Comparison of ENCODE assay signal across 8 cellular contexts in genomic region chr2:163345795-163346573, GRCh38.
A peak's percentile ranks its signal among the peaks of the same experiment; 100 is the strongest.
DNase-seq lines count a peak whose midpoint lies in the region; ATAC-seq and TF ChIP-seq lines count a peak whose summit lies in the region.

No MANE protein-coding gene starts in this region.

- no peaks in the 10 kb centered on the region for H3K4me1 ChIP-seq in CD8-positive, alpha-beta T cell (ENCODE audit: insufficient read depth, low read length)
- no peaks in the 10 kb centered on the region for H3K4me1 ChIP-seq in CD8-positive, alpha-beta memory T cell (ENCODE audit: insufficient read depth, low read length)

- no peak for DNase-seq in CD8-positive, alpha-beta T cell
- peak; percentile 87 for DNase-seq in NCI-H2227 (lab: John Stamatoyannopoulos, UW; ENCODE audit: unreplicated experiment)
- DNase-seq in astrocyte of the cerebellum (ENCODE audit: low read depth) = peak; percentile 52
- no peak for DNase-seq in left lobe of liver (ENCODE audit: low spot score)
- no peak for DNase-seq in GOT3 (lab: John Stamatoyannopoulos, UW)
- no peak for DNase-seq in CD8-positive, alpha-beta memory T cell

- H3K36me3 Mint-ChIP-seq in CD8-positive, alpha-beta T cell = no peaks in the 10 kb centered on the region
- no peaks in the 10 kb centered on the region for H3K36me3 Mint-ChIP-seq in CD8-positive, alpha-beta memory T cell

- peaks cover 3% of the 10 kb centered on the region for H3K9me3 Mint-ChIP-seq in CD8-positive, alpha-beta T cell
- H3K9me3 Mint-ChIP-seq in CD8-positive, alpha-beta memory T cell = peaks cover 0 to 11% (median 5%) of the 10 kb centered on the region in 5 donors

- H3K27me3 ChIP-seq in CD8-positive, alpha-beta T cell (ENCODE audit: insufficient read depth, low read length) = no peaks in the 10 kb centered on the region
- H3K27me3 ChIP-seq in CD8-positive, alpha-beta memory T cell (ENCODE audit: insufficient read depth, low read length, poor library complexity, severe bottlenecking) = no peaks in the 10 kb centered on the region

- H3K27ac Mint-ChIP-seq in CD8-positive, alpha-beta T cell = no peak overlapping the region
- no peak overlapping the region for H3K27ac Mint-ChIP-seq in CD8-positive, alpha-beta memory T cell

- CTCF ChIA-PET in CD8-positive, alpha-beta T cell (lab: Charles Lee) = no interaction called here
- CTCF ChIA-PET in CD8-positive, alpha-beta memory T cell (lab: Charles Lee) = no interaction called here

- peak; percentile 27 for TF ChIP-seq CTCF in CD8-positive, alpha-beta T cell (IDR thresholded peaks at IDR 0.05)
- TF ChIP-seq CTCF in astrocyte of the cerebellum (IDR thresholded peaks at IDR 0.05; ENCODE audit: low read depth, low read length, missing control alignments) = peak; percentile 68

- H3K9me3 ChIP-seq in CD8-positive, alpha-beta T cell (ENCODE audit: low read length) = no peaks in the 10 kb centered on the region
- no peaks in the 10 kb centered on the region for H3K9me3 ChIP-seq in CD8-positive, alpha-beta memory T cell (ENCODE audit: low read length)

- H3K4me3 ChIP-seq in CD8-positive, alpha-beta T cell (ENCODE audit: low read depth, low read length) = no peak overlapping the region
- H3K4me3 ChIP-seq in astrocyte of the cerebellum (ENCODE audit: low read depth, low read length) = no peak overlapping the region
- H3K4me3 ChIP-seq in CD8-positive, alpha-beta memory T cell (ENCODE audit: low read length) = no peak overlapping the region

- no peaks in the 10 kb centered on the region for H3K27me3 Mint-ChIP-seq in CD8-positive, alpha-beta T cell (ENCODE audit: low read depth)
- H3K27me3 Mint-ChIP-seq in CD8-positive, alpha-beta memory T cell = peaks cover 0 to 2% of the 10 kb centered on the region in 2 donors

- H3K4me3 Mint-ChIP-seq in CD8-positive, alpha-beta T cell = no peak overlapping the region
- H3K4me3 Mint-ChIP-seq in CD8-positive, alpha-beta memory T cell = no peak overlapping the region

- intact Hi-C loops in CD8-positive, alpha-beta T cell (cut with DNase I, micrococcal nuclease) = no loop called here

- ATAC-seq in CD8-positive, alpha-beta T cell = no peak
- ATAC-seq in GM19324 (IDR thresholded peaks at IDR 0.05; ENCODE audit: low FRiP score, unreplicated experiment) (peak; percentile 47), HG03280 (IDR thresholded peaks at IDR 0.05; ENCODE audit: unreplicated experiment) (peak; percentile 79), left lobe of liver (peak; percentile 83)

- no peaks in the 10 kb centered on the region for H3K36me3 ChIP-seq in CD8-positive, alpha-beta T cell (ENCODE audit: insufficient read depth, low read length)
- no peaks in the 10 kb centered on the region for H3K36me3 ChIP-seq in CD8-positive, alpha-beta memory T cell (ENCODE audit: insufficient read depth, low read length)

- no peak overlapping the region for H3K27ac ChIP-seq in CD8-positive, alpha-beta T cell (ENCODE audit: low read depth, low read length)
- H3K27ac ChIP-seq in CD8-positive, alpha-beta memory T cell (ENCODE audit: low read depth, low read length) = no peak overlapping the region

- in situ Hi-C loops in astrocyte of the cerebellum (cut with HindIII; ENCODE audit: low sequenced_read_pairs) = no loop called here

- POLR2A ChIA-PET in CD8-positive, alpha-beta T cell (lab: Charles Lee) = no interaction called here
- POLR2A ChIA-PET in CD8-positive, alpha-beta memory T cell (lab: Charles Lee) = no interaction called here

- H3K4me1 Mint-ChIP-seq in CD8-positive, alpha-beta T cell (ENCODE audit: low read depth) = no peaks in the 10 kb centered on the region
- no peaks in the 10 kb centered on the region for H3K4me1 Mint-ChIP-seq in CD8-positive, alpha-beta memory T cell

Comparison
In these comparisons a context has a peak if more than half of its experiments do, and no peak if none do; other contexts are left out.
1. DNase-seq: peak in NCI-H2227 (single experiment) and astrocyte of the cerebellum (single experiment); none in CD8-positive, alpha-beta T cell (0 of 7), left lobe of liver (single experiment), GOT3 (single experiment) and CD8-positive, alpha-beta memory T cell (0 of 5).